ENCODE assay signal across 11 cellular contexts in genomic region chr4:5165419-5166369, GRCh38.
DNase-seq lines count a peak whose midpoint lies in the region; ATAC-seq, FAIRE-seq and TF ChIP-seq lines count a peak whose summit lies in the region.
"Had no signal": no experiment of that assay in that cellular context is flagged by ENCODE, and none has a peak within 500 bp of the region (broad histone marks: within the 10 kb centered on the region; RNA-seq: fewer than 3 reads in every experiment).

No MANE protein-coding gene starts in this region.

- H3K27me3 ChIP-seq in gastroesophageal sphincter, result no peaks in the 10 kb centered on the region
- H3K27me3 ChIP-seq: body of pancreas, sigmoid colon had no signal

- no peaks in the 10 kb centered on the region for H3K9me3 ChIP-seq in gastroesophageal sphincter
- H3K9me3 ChIP-seq: body of pancreas, sigmoid colon had no signal

- FAIRE-seq in GM12891 (lab: Jason Lieb, UNC), result no peak

- no peak for TF ChIP-seq POLR2A in gastroesophageal sphincter (IDR thresholded peaks at IDR 0.05)
- TF ChIP-seq POLR2A in GM12891 (IDR thresholded peaks at IDR 0.05; ENCODE audit: low read depth, low read length), result no peak

- H3K4me3 ChIP-seq in gastroesophageal sphincter, result no peak overlapping the region
- H3K4me3 ChIP-seq: body of pancreas, sigmoid colon had no signal

- DNase-seq in A172 (ENCODE audit: low spot score) (peak; percentile 80), HS-27A (ENCODE audit: low read depth) (peak; percentile 79), amniotic stem cell (lab: John Stamatoyannopoulos, UW) (peak; percentile 22), iPS-NIHi7 (ENCODE audit: extremely low spot score) (peak; percentile 59), NCI-H146 treated with DMSO at 0.1 percent for 48 hours (lab: John Stamatoyannopoulos, UW; ENCODE audit: unreplicated experiment) (no peak), GM12891 (ENCODE audit: insufficient read length, low spot score) (no peak)
- DNase-seq: body of pancreas, GF-D8, sigmoid colon had no signal

- ATAC-seq in HG02840 (IDR thresholded peaks at IDR 0.05; ENCODE audit: low FRiP score, unreplicated experiment) (no peak), gastroesophageal sphincter (no peak)
- ATAC-seq: body of pancreas had no signal

- WGBS in gastroesophageal sphincter (ENCODE audit: low coverage in 1 of 2), 2 donors, result 74 to 77% methylated on average over 12 to 13 of the region's 29 CpGs

- no peaks in the 10 kb centered on the region for H3K4me1 ChIP-seq in gastroesophageal sphincter
- H3K4me1 ChIP-seq: body of pancreas, sigmoid colon had no signal

- TF ChIP-seq EP300 in gastroesophageal sphincter (IDR thresholded peaks at IDR 0.05), result no peak

- no peak overlapping the region for H3K27ac ChIP-seq in gastroesophageal sphincter
- H3K27ac ChIP-seq: body of pancreas, sigmoid colon had no signal

- TF ChIP-seq CTCF in gastroesophageal sphincter (IDR thresholded peaks at IDR 0.05), result no peak

- no peaks in the 10 kb centered on the region for H3K36me3 ChIP-seq in gastroesophageal sphincter
- H3K36me3 ChIP-seq: sigmoid colon had no signal

TF ChIP-seq in GM12891, 5 proteins besides CTCF, POLR2A, EP300 and RAD21:
- TF ChIP-seq TAF1 (IDR thresholded peaks at IDR 0.05; ENCODE audit: low read depth, low read length) (no peak), POLR2AphosphoS5 (IDR thresholded peaks at IDR 0.05; ENCODE audit: low read depth, low read length) (no peak), PAX5 (IDR thresholded peaks at IDR 0.05; ENCODE audit: insufficient read depth, low read length, severe bottlenecking) (no peak), SPI1 (IDR thresholded peaks at IDR 0.05; ENCODE audit: low read depth, low read length) (no peak), POU2F2 (IDR thresholded peaks at IDR 0.05; ENCODE audit: low read depth, low read length) (no peak)
TF ChIP-seq in GM12891: peak in this region for 0.

Comparison
In these comparisons a context has a peak if more than half of its experiments do, and no peak if none do; other contexts are left out.
1. DNase-seq: peak in A172 (single experiment), HS-27A (single experiment), amniotic stem cell (single experiment) and iPS-NIHi7 (single experiment); none in NCI-H146 treated with DMSO at 0.1 percent for 48 hours (single experiment) and GM12891 (single experiment).